ENCODE assay signal across 1 cellular context in genomic region chr19:47600246-47601179, GRCh38.
TF ChIP-seq lines count a peak whose summit lies in the region.

No MANE protein-coding gene starts in this region.

TF ChIP-seq in HepG2, 621 proteins besides CTCF, POLR2A, EP300 and RAD21 (continued from another document and continues in another):
- TF ChIP-seq ZNF609 (CRISPR knock-in tag; IDR thresholded peaks at IDR 0.05; ENCODE audit: borderline replicate concordance) (0 out of 2 replicates have a peak, but pooled peaks have one; percentile 53), NCOA5 (CRISPR knock-in tag; IDR thresholded peaks at IDR 0.05) (no peak), PLRG1 (conservative IDR thresholded peaks at IDR 0.05) (no peak), ZNF256 (CRISPR knock-in tag; conservative IDR thresholded peaks at IDR 0.05) (no peak), ZNF773 (CRISPR knock-in tag; IDR thresholded peaks at IDR 0.05; ENCODE audit: borderline replicate concordance) (no peak), ZNF747 (CRISPR knock-in tag; IDR thresholded peaks at IDR 0.05; ENCODE audit: borderline replicate concordance) (peak; percentile 63; the same call in 1 of the 2 replicates), ZNF883 (CRISPR knock-in tag; IDR thresholded peaks at IDR 0.05; ENCODE audit: not compliant biosample characterization) (no peak), ZSCAN5A (CRISPR knock-in tag; IDR thresholded peaks at IDR 0.05; ENCODE audit: borderline replicate concordance) (peak; percentile 84; the same call in 1 of the 2 replicates), ZNF367 (CRISPR knock-in tag; IDR thresholded peaks at IDR 0.05; ENCODE audit: borderline replicate concordance) (no peak), ZNF331 (CRISPR knock-in tag; IDR thresholded peaks at IDR 0.05) (0 out of 2 replicates have a peak, but pooled peaks have one; percentile 53), ZNF143 (CRISPR knock-in tag; IDR thresholded peaks at IDR 0.05) (peak; percentile 36; the same call in 1 of the 2 replicates), ZNF530 (CRISPR knock-in tag; IDR thresholded peaks at IDR 0.05; ENCODE audit: low read depth) (no peak), ZNF138 (CRISPR knock-in tag; IDR thresholded peaks at IDR 0.05; ENCODE audit: low read depth) (no peak; the same call in 1 of the 2 replicates), HNF1B (CRISPR knock-in tag; IDR thresholded peaks at IDR 0.05) (peak; percentile 80), ZNF782 (CRISPR knock-in tag; IDR thresholded peaks at IDR 0.05; ENCODE audit: borderline replicate concordance) (no peak), UBTF (CRISPR knock-in tag; IDR thresholded peaks at IDR 0.05) (peak; percentile 88; the same call in 1 of the 2 replicates), ATM (IDR thresholded peaks at IDR 0.05; ENCODE audit: borderline replicate concordance) (no peak), SP4 (CRISPR knock-in tag; IDR thresholded peaks at IDR 0.05) (peak; percentile 98), ZC3H13 (CRISPR knock-in tag; IDR thresholded peaks at IDR 0.05) (no peak), KMT2A (CRISPR knock-in tag; IDR thresholded peaks at IDR 0.05) (peak; percentile 37; the same call in 1 of the 2 replicates), ZNF780A (CRISPR knock-in tag; IDR thresholded peaks at IDR 0.05) (no peak), ZMYM4 (CRISPR knock-in tag; IDR thresholded peaks at IDR 0.05) (peak; percentile 96), HDAC6 (IDR thresholded peaks at IDR 0.05; ENCODE audit: low read depth, low read length) (no peak), SIN3B (IDR thresholded peaks at IDR 0.05; ENCODE audit: low read length) (peak; percentile 27; the same call in 1 of the 2 replicates), ZNF556 (CRISPR knock-in tag; IDR thresholded peaks at IDR 0.05; ENCODE audit: borderline replicate concordance) (peak; percentile 48; the same call in 1 of the 2 replicates), ZNF644 (CRISPR knock-in tag; IDR thresholded peaks at IDR 0.05; ENCODE audit: low read depth) (peak; percentile 56; the same call in 1 of the 2 replicates), DNMT3B (CRISPR knock-in tag; conservative IDR thresholded peaks at IDR 0.05) (no peak), ZBTB8A (CRISPR knock-in tag; IDR thresholded peaks at IDR 0.05; ENCODE audit: borderline replicate concordance, low read depth) (no peak), ETV6 (CRISPR knock-in tag; conservative IDR thresholded peaks at IDR 0.05) (no peak; the same call in 1 of the 2 replicates), ZBTB26 (CRISPR knock-in tag; IDR thresholded peaks at IDR 0.05; ENCODE audit: borderline replicate concordance) (no peak; the same call in 1 of the 2 replicates), ZNF552 (CRISPR knock-in tag; IDR thresholded peaks at IDR 0.05; ENCODE audit: borderline replicate concordance) (no peak), AHDC1 (CRISPR knock-in tag; IDR thresholded peaks at IDR 0.05; ENCODE audit: borderline replicate concordance) (no peak), PHF8 (CRISPR knock-in tag; IDR thresholded peaks at IDR 0.05) (no peak; the same call in 1 of the 2 replicates), PBX2 (CRISPR knock-in tag; IDR thresholded peaks at IDR 0.05) (no peak), KLF6 (CRISPR knock-in tag; IDR thresholded peaks at IDR 0.05) (0 out of 2 replicates have a peak, but pooled peaks have one; percentile 41), FOXM1 (CRISPR knock-in tag; IDR thresholded peaks at IDR 0.05) (peak; percentile 31; the same call in 1 of the 2 replicates), ATF7-NPFF (CRISPR knock-in tag; IDR thresholded peaks at IDR 0.05; ENCODE audit: low read depth) (peak; percentile 71; the same call in 1 of the 2 replicates), MAZ (IDR thresholded peaks at IDR 0.05; ENCODE audit: borderline replicate concordance, low read depth, low read length) (peak; percentile 86), MAZ (CRISPR knock-in tag; IDR thresholded peaks at IDR 0.05; ENCODE audit: low read depth) (peak; percentile 89)
- TF ChIP-seq, protein P1, sequence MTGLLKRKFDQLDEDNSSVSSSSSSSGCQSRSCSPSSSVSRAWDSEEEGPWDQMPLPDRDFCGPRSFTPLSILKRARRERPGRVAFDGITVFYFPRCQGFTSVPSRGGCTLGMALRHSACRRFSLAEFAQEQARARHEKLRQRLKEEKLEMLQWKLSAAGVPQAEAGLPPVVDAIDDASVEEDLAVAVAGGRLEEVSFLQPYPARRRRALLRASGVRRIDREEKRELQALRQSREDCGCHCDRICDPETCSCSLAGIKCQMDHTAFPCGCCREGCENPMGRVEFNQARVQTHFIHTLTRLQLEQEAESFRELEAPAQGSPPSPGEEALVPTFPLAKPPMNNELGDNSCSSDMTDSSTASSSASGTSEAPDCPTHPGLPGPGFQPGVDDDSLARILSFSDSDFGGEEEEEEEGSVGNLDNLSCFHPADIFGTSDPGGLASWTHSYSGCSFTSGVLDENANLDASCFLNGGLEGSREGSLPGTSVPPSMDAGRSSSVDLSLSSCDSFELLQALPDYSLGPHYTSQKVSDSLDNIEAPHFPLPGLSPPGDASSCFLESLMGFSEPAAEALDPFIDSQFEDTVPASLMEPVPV (CRISPR knock-in tag; IDR thresholded peaks at IDR 0.05) = peak; percentile 90
